15 cellular contexts compared by ENCODE assay signal in the genomic region with DNA sequence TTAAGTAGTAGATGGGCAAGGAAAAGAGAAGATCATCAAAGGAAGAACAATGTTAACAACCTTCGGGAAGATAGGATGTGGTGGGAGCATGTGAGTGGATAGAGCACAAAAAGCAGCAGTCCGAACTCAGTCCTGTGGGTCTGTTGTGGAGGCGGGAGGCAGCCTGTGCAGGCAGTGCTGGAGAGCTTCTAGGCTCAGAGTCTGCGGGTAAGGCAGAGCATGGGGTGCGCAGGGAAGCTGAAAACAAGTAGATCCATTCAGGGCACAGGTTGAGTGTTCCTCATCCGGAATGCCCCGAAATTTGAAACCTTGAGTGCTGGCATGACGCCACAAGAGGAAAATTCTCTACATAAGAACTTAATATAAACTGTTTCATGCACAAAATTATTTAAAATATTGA.
A peak's percentile ranks its signal among the peaks of the same experiment; 100 is the strongest.
DNase-seq lines count a peak whose midpoint lies in the region; ATAC-seq and TF ChIP-seq lines count a peak whose summit lies in the region.
"Had no signal": no experiment of that assay in that cellular context is flagged by ENCODE, and none has a peak within 500 bp of the region (broad histone marks: within the 10 kb centered on the region; RNA-seq: fewer than 3 reads in every experiment).

No MANE protein-coding gene starts in this region.

- no TSS peak for BruUV-seq in MCF 10A (replicated peaks; lab: Mats Ljungman, UMichigan)

- H3K4me1 ChIP-seq in breast epithelium = no peaks in the 10 kb centered on the region
- H3K4me1 ChIP-seq in BE2C = no peaks in the 10 kb centered on the region
- H3K4me1 ChIP-seq: A549 had no signal

- no peak for TF ChIP-seq POLR2A in breast epithelium (IDR thresholded peaks at IDR 0.05)

- DNase-seq in MCF 10A (ENCODE audit: unreplicated experiment) (peak; percentile 21), breast epithelium (ENCODE audit: low spot score in 2 of 2) (no peak), WTC11 (ENCODE audit: low spot score) (no peak), chondrocyte (ENCODE audit: low spot score) (no peak), NCI-H2081 (lab: John Stamatoyannopoulos, UW) (no peak), BE2C (no peak)
- no peak for DNase-seq in activated T-helper 2 cell treated with anti-CD3 and anti-CD28 coated beads, Interferon-gamma antibody, Interleukin-2, Interleukin-4, amounts not matched to agents 10 μg/mL and 5 μg/mL and 100 μg/mL, durations not matched to agents 14 hours and 24 hours and 36 hours (ENCODE audit: low spot score)
- DNase-seq: CD8-positive, alpha-beta T cell; COR-L47; DMS153; DMS79 treated with DMSO at 0.1 percent for 48 hours; EL had no signal

- POLR2A ChIA-PET in MCF 10A (lab: Yijun Ruan, JAX) (interaction anchor here (0.6 kb wide), 1 partner anchor 35 kb away, joined by 3 read pairs; no protein-coding TSS in a partner anchor), WTC11 (lab: Charles Lee) (no interaction called here)

- H3K4me3 Mint-ChIP-seq in MCF 10A (ENCODE audit: unreplicated experiment) = no peak overlapping the region
- no peak overlapping the region for H3K4me3 Mint-ChIP-seq in WTC11
- H3K4me3 Mint-ChIP-seq in chondrocyte (ENCODE audit: unreplicated experiment) = peak overlapping the region; percentile 2
- no peak overlapping the region for H3K4me3 Mint-ChIP-seq in activated T-helper 2 cell treated with anti-CD3 and anti-CD28 coated beads, Interferon-gamma antibody, Interleukin-2, Interleukin-4, amounts not matched to agents 10 μg/mL and 5 μg/mL and 100 μg/mL, durations not matched to agents 14 hours and 24 hours and 36 hours (ENCODE audit: low read depth)
- H3K4me3 Mint-ChIP-seq: CD14-positive monocyte; CD8-positive, alpha-beta T cell had no signal

- ATAC-seq in WTC11 = peak; percentile 83
- ATAC-seq: A549; CD8-positive, alpha-beta T cell; HCT116 had no signal

- H3K4me3 ChIP-seq in breast epithelium (no peak overlapping the region), BE2C (ENCODE audit: low read depth, low read length) (no peak overlapping the region)
- H3K4me3 ChIP-seq: A549 had no signal

- H3K9me3 ChIP-seq in breast epithelium = no peaks in the 10 kb centered on the region
- H3K9me3 ChIP-seq in BE2C = no peaks in the 10 kb centered on the region
- H3K9me3 ChIP-seq: A549 had no signal

- TF ChIP-seq CTCF in MCF 10A (IDR thresholded peaks at IDR 0.05; ENCODE audit: unreplicated experiment) = no peak
- no peak for TF ChIP-seq CTCF in breast epithelium (IDR thresholded peaks at IDR 0.05)
- no peak for TF ChIP-seq CTCF in WTC11 (IDR thresholded peaks at IDR 0.05)
- TF ChIP-seq CTCF in chondrocyte (IDR thresholded peaks at IDR 0.05) = no peak
- no peak for TF ChIP-seq CTCF in BE2C (IDR thresholded peaks at IDR 0.05; ENCODE audit: low read depth, low read length)

- H3K27ac Mint-ChIP-seq in MCF 10A (ENCODE audit: low read depth, unreplicated experiment) (no peak overlapping the region), WTC11 (no peak overlapping the region; the same call in 1 of the 2 replicates), chondrocyte (ENCODE audit: unreplicated experiment) (no peak overlapping the region)
- H3K27ac Mint-ChIP-seq in activated T-helper 2 cell treated with anti-CD3 and anti-CD28 coated beads, Interferon-gamma antibody, Interleukin-2, Interleukin-4, amounts not matched to agents 10 μg/mL and 5 μg/mL and 100 μg/mL, durations not matched to agents 14 hours and 24 hours and 36 hours = no peak overlapping the region
- H3K27ac Mint-ChIP-seq: CD14-positive monocyte; CD8-positive, alpha-beta T cell had no signal

- no peaks in the 10 kb centered on the region for H3K36me3 ChIP-seq in breast epithelium
- H3K36me3 ChIP-seq in BE2C = no peaks in the 10 kb centered on the region

- H3K4me1 Mint-ChIP-seq in MCF 10A (ENCODE audit: insufficient read depth, unreplicated experiment) (no peaks in the 10 kb centered on the region), WTC11 (peaks cover 15% of the 10 kb centered on the region), chondrocyte (ENCODE audit: low read depth) (peaks cover 4% of the 10 kb centered on the region)
- no peaks in the 10 kb centered on the region for H3K4me1 Mint-ChIP-seq in activated T-helper 2 cell treated with anti-CD3 and anti-CD28 coated beads, Interferon-gamma antibody, Interleukin-2, Interleukin-4, amounts not matched to agents 10 μg/mL and 5 μg/mL and 100 μg/mL, durations not matched to agents 14 hours and 24 hours and 36 hours (ENCODE audit: low read depth)
- H3K4me1 Mint-ChIP-seq: CD14-positive monocyte had no signal

- intact Hi-C loops in MCF 10A (cut with micrococcal nuclease) (no loop called here), breast epithelium (cut with DNase I; ENCODE audit: low total_unique reads) (no loop called here)
- intact Hi-C loops in activated T-helper 2 cell treated with anti-CD3 and anti-CD28 coated beads, Interferon-gamma antibody, Interleukin-2, Interleukin-4, amounts not matched to agents 10 μg/mL and 5 μg/mL and 100 μg/mL, durations not matched to agents 14 hours and 24 hours and 36 hours (cut with micrococcal nuclease) = no loop called here

- no peak overlapping the region for H3K27ac ChIP-seq in breast epithelium
- H3K27ac ChIP-seq: A549 had no signal

- H3K9me3 Mint-ChIP-seq in MCF 10A (ENCODE audit: unreplicated experiment) (no peaks in the 10 kb centered on the region), WTC11 (no peaks in the 10 kb centered on the region), chondrocyte (ENCODE audit: low read depth) (no peaks in the 10 kb centered on the region)
- H3K9me3 Mint-ChIP-seq in activated T-helper 2 cell treated with anti-CD3 and anti-CD28 coated beads, Interferon-gamma antibody, Interleukin-2, Interleukin-4, amounts not matched to agents 10 μg/mL and 5 μg/mL and 100 μg/mL, durations not matched to agents 14 hours and 24 hours and 36 hours = no peaks in the 10 kb centered on the region
- H3K9me3 Mint-ChIP-seq: CD8-positive, alpha-beta T cell had no signal

- H3K27me3 Mint-ChIP-seq in MCF 10A (ENCODE audit: insufficient read depth, unreplicated experiment) (no peaks in the 10 kb centered on the region), WTC11 (ENCODE audit: low read depth) (no peaks in the 10 kb centered on the region), chondrocyte (ENCODE audit: low read depth) (no peaks in the 10 kb centered on the region)
- H3K27me3 Mint-ChIP-seq in activated T-helper 2 cell treated with anti-CD3 and anti-CD28 coated beads, Interferon-gamma antibody, Interleukin-2, Interleukin-4, amounts not matched to agents 10 μg/mL and 5 μg/mL and 100 μg/mL, durations not matched to agents 14 hours and 24 hours and 36 hours (ENCODE audit: low read depth) = no peaks in the 10 kb centered on the region

- H3K36me3 Mint-ChIP-seq in MCF 10A (ENCODE audit: insufficient read depth, unreplicated experiment) (peaks cover 24% of the 10 kb centered on the region), WTC11 (no peaks in the 10 kb centered on the region), chondrocyte (ENCODE audit: low read depth) (peaks cover 4% of the 10 kb centered on the region)
- H3K36me3 Mint-ChIP-seq in activated T-helper 2 cell treated with anti-CD3 and anti-CD28 coated beads, Interferon-gamma antibody, Interleukin-2, Interleukin-4, amounts not matched to agents 10 μg/mL and 5 μg/mL and 100 μg/mL, durations not matched to agents 14 hours and 24 hours and 36 hours (ENCODE audit: low read depth) = no peaks in the 10 kb centered on the region
- H3K36me3 Mint-ChIP-seq: CD8-positive, alpha-beta T cell had no signal

- CTCF ChIA-PET in MCF 10A (lab: Yijun Ruan, JAX) (no interaction called here), WTC11 (lab: Charles Lee) (no interaction called here)

- H3K27me3 ChIP-seq in breast epithelium (no peaks in the 10 kb centered on the region), BE2C (no peaks in the 10 kb centered on the region)

TF ChIP-seq in WTC11, 78 proteins besides CTCF, POLR2A, EP300 and RAD21:
- TF ChIP-seq, protein P1, sequence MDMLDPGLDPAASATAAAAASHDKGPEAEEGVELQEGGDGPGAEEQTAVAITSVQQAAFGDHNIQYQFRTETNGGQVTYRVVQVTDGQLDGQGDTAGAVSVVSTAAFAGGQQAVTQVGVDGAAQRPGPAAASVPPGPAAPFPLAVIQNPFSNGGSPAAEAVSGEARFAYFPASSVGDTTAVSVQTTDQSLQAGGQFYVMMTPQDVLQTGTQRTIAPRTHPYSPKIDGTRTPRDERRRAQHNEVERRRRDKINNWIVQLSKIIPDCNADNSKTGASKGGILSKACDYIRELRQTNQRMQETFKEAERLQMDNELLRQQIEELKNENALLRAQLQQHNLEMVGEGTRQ (CRISPR knock-in tag; IDR thresholded peaks at IDR 0.05) = no peak
- no peak for TF ChIP-seq NFYB (CRISPR knock-in tag; conservative IDR thresholded peaks at IDR 0.05; ENCODE audit: low read depth)
- TF ChIP-seq, protein P2, sequence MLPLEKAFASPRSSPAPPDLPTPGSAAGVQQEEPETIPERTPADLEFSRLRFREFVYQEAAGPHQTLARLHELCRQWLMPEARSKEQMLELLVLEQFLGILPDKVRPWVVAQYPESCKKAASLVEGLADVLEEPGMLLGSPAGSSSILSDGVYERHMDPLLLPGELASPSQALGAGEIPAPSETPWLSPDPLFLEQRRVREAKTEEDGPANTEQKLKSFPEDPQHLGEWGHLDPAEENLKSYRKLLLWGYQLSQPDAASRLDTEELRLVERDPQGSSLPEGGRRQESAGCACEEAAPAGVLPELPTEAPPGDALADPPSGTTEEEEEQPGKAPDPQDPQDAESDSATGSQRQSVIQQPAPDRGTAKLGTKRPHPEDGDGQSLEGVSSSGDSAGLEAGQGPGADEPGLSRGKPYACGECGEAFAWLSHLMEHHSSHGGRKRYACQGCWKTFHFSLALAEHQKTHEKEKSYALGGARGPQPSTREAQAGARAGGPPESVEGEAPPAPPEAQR (CRISPR knock-in tag; IDR thresholded peaks at IDR 0.05) = no peak
